In genomic region chr12:101009274-101009673, GRCh38 we compare ENCODE assay signal across 34 cellular contexts.
"Had no signal": no experiment of that assay in that cellular context is flagged by ENCODE, and none has a peak within 500 bp of the region (broad histone marks: within the 10 kb centered on the region; RNA-seq: fewer than 3 reads in every experiment).

No MANE protein-coding gene starts in this region.

- H3K36me3 ChIP-seq: adrenal gland, ascending aorta, brain microvascular endothelial cell, breast epithelium, cardiac muscle cell had no signal

- FAIRE-seq: astrocyte, bronchial epithelial cell had no signal

- H3K4me1 ChIP-seq: adrenal gland, ascending aorta, body of pancreas, breast epithelium had no signal

- H3K4me3 ChIP-seq: adrenal gland, ascending aorta, body of pancreas, breast epithelium, cardiac muscle cell had no signal

- H3K27me3 ChIP-seq: adrenal gland, ascending aorta, body of pancreas, brain microvascular endothelial cell, breast epithelium, cardiac muscle cell had no signal

- DNase-seq: activated effector memory CD4-positive, alpha-beta T cell treated with anti-CD3 and anti-CD28 coated beads, Interleukin-2, amount 50 U/mL, for 16 hours; activated effector memory CD4-positive, alpha-beta T cell treated with Interleukin-2 at 50 U/mL for 16 hours; activated gamma-delta T cell; activated gamma-delta T cell treated with Interleukin-2 at 50 U/mL for 16 hours; activated naive CD4-positive, alpha-beta T cell; activated naive CD4-positive, alpha-beta T cell treated with anti-CD3 and anti-CD28 coated beads for 36 hours; activated naive CD4-positive, alpha-beta T cell treated with anti-CD3 and anti-CD28 coated beads, Interleukin-2, amount 10 ng/mL, durations not matched to agents 7 days and 5 days; activated naive CD4-positive, alpha-beta T cell treated with anti-CD3 and anti-CD28 coated beads, Interleukin-2, amount 50 U/mL, for 16 hours; activated naive CD4-positive, alpha-beta T cell treated with Interleukin-2 at 50 U/mL for 16 hours; activated naive CD8-positive, alpha-beta T cell treated with anti-CD3 and anti-CD28 coated beads for 36 hours; activated naive CD8-positive, alpha-beta T cell treated with anti-CD3 and anti-CD28 coated beads, Interleukin-2, amount 10 ng/mL, durations not matched to agents 7 days and 5 days; activated naive CD8-positive, alpha-beta T cell treated with anti-CD3 and anti-CD28 coated beads, Interleukin-2, amount 50 U/mL, for 24 hours; activated T-cell treated with anti-CD3 and anti-CD28 coated beads, Interleukin-2, amount 50 U/mL, for 1 hour; activated T-cell treated with anti-CD3 and anti-CD28 coated beads, Interleukin-2, amount 50 U/mL, for 24 hours; activated T-cell treated with anti-CD3 and anti-CD28 coated beads, Interleukin-2, amount 50 U/mL, for 4 hours; activated T-cell treated with anti-CD3 and anti-CD28 coated beads, Interleukin-2, amount 50 U/mL, for 48 hours; activated T-cell treated with anti-CD3 and anti-CD28 coated beads, Interleukin-2, amount 50 U/mL, for 72 hours; adrenal gland; amniotic stem cell; amygdala; anterior cingulate cortex; aorta; body of pancreas; brain microvascular endothelial cell; caudate nucleus; central memory CD4-positive, alpha-beta T cell; cerebellar nuclear complex had no signal

- ATAC-seq: activated naive CD4-positive, alpha-beta T cell treated with anti-CD3 and anti-CD28 coated beads, Interleukin-2, amount 50 U/mL, for 72 hours; activated naive CD8-positive, alpha-beta T cell treated with anti-CD3 and anti-CD28 coated beads, Interleukin-2, amount 50 U/mL, for 24 hours; activated T-cell treated with anti-CD3 and anti-CD28 coated beads, Interleukin-2, amount 50 U/mL, for 4 hours; activated T-cell treated with anti-CD3 and anti-CD28 coated beads, Interleukin-2, amount 50 U/mL, for 72 hours; activated T-helper 17 cell treated with anti-CD3 and anti-CD28 coated beads, Interleukin-2, amount 50 U/mL, for 72 hours; body of pancreas had no signal

- H3K27ac ChIP-seq: adrenal gland, ascending aorta, body of pancreas, brain microvascular endothelial cell, breast epithelium, cardiac muscle cell had no signal

- H3K9me3 ChIP-seq: body of pancreas had no signal
